Comparison of ENCODE assay signal across 23 cellular contexts in the genomic region with DNA sequence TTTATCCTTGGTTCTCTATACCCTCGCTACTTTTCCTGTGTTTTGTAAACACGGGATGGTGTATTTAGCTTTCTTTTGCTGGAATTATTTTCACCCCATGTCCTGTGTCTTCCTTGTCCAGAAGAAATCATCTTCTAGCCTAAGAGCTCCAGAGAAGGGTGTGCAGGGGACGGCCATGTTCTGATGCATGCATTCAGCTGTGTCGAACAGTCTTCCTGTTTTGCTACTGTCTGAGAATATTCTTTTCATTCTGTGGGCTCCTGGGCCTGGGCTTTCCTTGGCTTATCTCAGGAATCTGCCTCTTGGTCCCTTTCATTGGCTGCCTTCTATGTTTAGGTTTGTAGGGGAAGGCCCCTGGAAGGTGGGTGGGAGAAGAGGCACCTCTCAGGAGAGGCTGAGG. TPM values are rescaled to one million over a fixed set of nuclear protein-coding genes. Genes with fewer than 3 reads are reported as not detected.
A peak's percentile ranks its signal among the peaks of the same experiment; 100 is the strongest.
DNase-seq lines count a peak whose midpoint lies in the region; ATAC-seq and TF ChIP-seq lines count a peak whose summit lies in the region.
"Had no signal": no experiment of that assay in that cellular context is flagged by ENCODE, and none has a peak within 500 bp of the region (broad histone marks: within the 10 kb centered on the region; RNA-seq: fewer than 3 reads in every experiment).

No MANE protein-coding gene starts in this region.

- H2AFZ ChIP-seq in HCT116 (ENCODE audit: low read depth, low read length, poor library complexity, severe bottlenecking) = no peak overlapping the region

- no peak overlapping the region for H3K4me3 Mint-ChIP-seq in activated T-helper 17 cell treated with anti-CD3 and anti-CD28 coated beads, Interleukin-2, amount 50 U/mL, for 72 hours
- peak overlapping the region in 7 of 8 donors; percentile 20 to 86 (median 74) for H3K4me3 Mint-ChIP-seq in naive B cell
- H3K4me3 Mint-ChIP-seq: T-helper 1 cell treated with Interleukin-12 subunit alpha and Interleukin-12 subunit beta and Interleukin-4 antibody, amounts not matched to agents 30 μg/mL and 1 μg/mL, for 36 hours had no signal

- H3K36me3 ChIP-seq in BLaER1 = no peaks in the 10 kb centered on the region
- H3K36me3 ChIP-seq in HCT116 (ENCODE audit: control insufficient read depth in 1 of 2, insufficient read depth in 2 of 2, low read length in 2 of 2) = no peaks in the 10 kb centered on the region
- H3K36me3 ChIP-seq: HAP-1, MG63 had no signal

- TF ChIP-seq CTCF in HCT116 (IDR thresholded peaks at IDR 0.05 in 2 of 3, conservative IDR thresholded peaks at IDR 0.05 in 1 of 3; ENCODE audit: borderline replicate concordance in 1 of 3, insufficient read depth in 1 of 3, low read depth in 2 of 3, low read length in 2 of 3) = no peak

- H3K27me3 ChIP-seq in BLaER1 (no peaks in the 10 kb centered on the region), HCT116 (ENCODE audit: insufficient read depth, low read length) (no peaks in the 10 kb centered on the region)
- H3K27me3 ChIP-seq: MG63 had no signal

- RAD21 ChIA-PET in HCT116 (lab: Charles Lee; ENCODE audit: low non-redundant PET in 1 of 2, low total read pairs in 2 of 2, uncharacterized antibody in 2 of 2, unreplicated experiment in 2 of 2) = no interaction called here

- H3K4me1 Mint-ChIP-seq in activated T-helper 17 cell treated with anti-CD3 and anti-CD28 coated beads, Interleukin-2, amount 50 U/mL, for 72 hours = no peaks in the 10 kb centered on the region
- peaks cover 23 to 33% (median 32%) of the 10 kb centered on the region in 3 donors for H3K4me1 Mint-ChIP-seq in naive B cell
- H3K4me1 Mint-ChIP-seq: CD8-positive, alpha-beta memory T cell had no signal

- no peaks in the 10 kb centered on the region for H3K9me3 Mint-ChIP-seq in activated T-helper 17 cell treated with anti-CD3 and anti-CD28 coated beads, Interleukin-2, amount 50 U/mL, for 72 hours
- peaks cover 0 to 3% (median 0%) of the 10 kb centered on the region in 7 donors for H3K9me3 Mint-ChIP-seq in naive B cell
- H3K9me3 Mint-ChIP-seq: CD8-positive, alpha-beta memory T cell; T-helper 1 cell treated with Interleukin-12 subunit alpha and Interleukin-12 subunit beta and Interleukin-4 antibody, amounts not matched to agents 30 μg/mL and 1 μg/mL, for 36 hours had no signal

- ATAC-seq in HCT116 = no peak
- no peak for ATAC-seq in activated T-helper 17 cell treated with anti-CD3 and anti-CD28 coated beads, Interleukin-2, amount 50 U/mL, for 72 hours (replicated peaks)
- peak; percentile 51 to 67 for ATAC-seq in naive B cell (ENCODE audit: low read depth in 2 of 2)
- no peak for ATAC-seq in GM21723 (IDR thresholded peaks at IDR 0.05; ENCODE audit: unreplicated experiment)
- no peak for ATAC-seq in HG03135 (IDR thresholded peaks at IDR 0.05; ENCODE audit: unreplicated experiment)

- H3K9ac ChIP-seq in BLaER1 = peak overlapping the region; percentile 59
- H3K9ac ChIP-seq in HCT116 (ENCODE audit: low read length) = peak overlapping the region; percentile 53

- CTCF ChIA-PET in HCT116 (lab: Charles Lee) = interaction anchor here (1.5 kb wide), 1 partner anchor 9 kb away, joined by 9 read pairs; no protein-coding TSS in a partner anchor

- H3K4me3 ChIP-seq in BLaER1 (0 out of 2 replicates have a peak overlapping the region, but pooled peaks have one; percentile 1), HCT116 (replicated peaks in 1 of 2; ENCODE audit: low read depth in 1 of 2, low read length in 2 of 2) (peak overlapping the region; percentile 53 to 60)
- H3K4me3 ChIP-seq: HAP-1, MG63, SK-N-MC had no signal

- TF ChIP-seq POLR2A in HCT116 (IDR thresholded peaks at IDR 0.05; ENCODE audit: borderline replicate concordance, extremely low read depth, insufficient read depth, insufficient read length) = no peak

- H3K4me2 ChIP-seq in BLaER1 (peak overlapping the region; percentile 72), HCT116 (ENCODE audit: low read length) (peak overlapping the region; percentile 89)

- H3K9me3 ChIP-seq in BLaER1 (peaks cover 6% of the 10 kb centered on the region; the same call in 1 of the 2 replicates), HCT116 (ENCODE audit: control insufficient read depth in 1 of 2, insufficient read depth in 1 of 2, low read depth in 1 of 2, low read length in 2 of 2) (no peaks in the 10 kb centered on the region)
- H3K9me3 ChIP-seq: HAP-1, MG63 had no signal

- peaks cover 80% of the 10 kb centered on the region for H3K4me1 ChIP-seq in BLaER1
- H3K4me1 ChIP-seq in HCT116 (ENCODE audit: control insufficient read depth in 1 of 2, insufficient read depth in 2 of 2, low read length in 2 of 2) = peaks cover 0 to 11% of the 10 kb centered on the region in 2 experiments; a peak in 2 of 4 replicates
- H3K4me1 ChIP-seq: HAP-1 had no signal

- no peaks in the 10 kb centered on the region for H3K36me3 Mint-ChIP-seq in activated T-helper 17 cell treated with anti-CD3 and anti-CD28 coated beads, Interleukin-2, amount 50 U/mL, for 72 hours (ENCODE audit: low read depth)
- H3K36me3 Mint-ChIP-seq in naive B cell = peaks cover 0 to 9% of the 10 kb centered on the region in 2 donors

- H3K27me3 Mint-ChIP-seq in activated T-helper 17 cell treated with anti-CD3 and anti-CD28 coated beads, Interleukin-2, amount 50 U/mL, for 72 hours = no peaks in the 10 kb centered on the region
- no peaks in the 10 kb centered on the region for H3K27me3 Mint-ChIP-seq in naive B cell

- H3K27ac ChIP-seq in BLaER1 = peak overlapping the region; percentile 89
- no peak overlapping the region for H3K27ac ChIP-seq in HCT116 (ENCODE audit: low read depth, low read length)
- H3K27ac ChIP-seq: C4-2B, SK-N-MC had no signal

- DNase-seq in HCT116 (ENCODE audit: low read depth, low spot score) = no peak
- no peak for DNase-seq in naive B cell
- no peak for DNase-seq in activated T-cell treated with anti-CD3 and anti-CD28 coated beads for 4 hours
- DNase-seq: CD8-positive, alpha-beta memory T cell; DND-41; GOT3; KBM-7; MG63; NCI-H1105 treated with DMSO at 0.1 percent for 48 hours; NCI-H1930; SIG-M5 had no signal

- H4K20me1 ChIP-seq in BLaER1 (no peaks in the 10 kb centered on the region), HCT116 (ENCODE audit: insufficient read depth) (no peaks in the 10 kb centered on the region)

- POLR2A ChIA-PET in HCT116 (lab: Charles Lee) = no interaction called here

- intact Hi-C loops in HCT116 (cut with micrococcal nuclease) = no loop called here

- no peak for TF ChIP-seq RAD21 in HCT116 (IDR thresholded peaks at IDR 0.05; ENCODE audit: low read depth)

- H3K79me2 ChIP-seq in HCT116 (ENCODE audit: insufficient read depth, low read length) = no peaks in the 10 kb centered on the region

- BruUV-seq in HCT116 (replicated peaks; lab: Mats Ljungman, UMichigan) = no TSS peak

- H3K9me2 ChIP-seq in HCT116 (ENCODE audit: insufficient read depth) = no peaks in the 10 kb centered on the region

- peak overlapping the region; percentile 24 for H3K27ac Mint-ChIP-seq in activated T-helper 17 cell treated with anti-CD3 and anti-CD28 coated beads, Interleukin-2, amount 50 U/mL, for 72 hours
- H3K27ac Mint-ChIP-seq in naive B cell = peak overlapping the region; percentile 44 to 94 (median 86)
- H3K27ac Mint-ChIP-seq: T-helper 1 cell treated with Interleukin-12 subunit alpha and Interleukin-12 subunit beta and Interleukin-4 antibody, amounts not matched to agents 30 μg/mL and 1 μg/mL, for 36 hours had no signal

TF ChIP-seq in HCT116, 20 proteins besides CTCF, POLR2A, EP300 and RAD21:
- TF ChIP-seq YY1 (IDR thresholded peaks at IDR 0.05; ENCODE audit: extremely low read depth, insufficient replicate concordance, low read depth, low read length) (no peak), ELF1 (IDR thresholded peaks at IDR 0.05; ENCODE audit: borderline replicate concordance, low read depth) (no peak), ATF3 (IDR thresholded peaks at IDR 0.05) (no peak), SP1 (IDR thresholded peaks at IDR 0.05; ENCODE audit: low read depth) (no peak), TCF7L2 (IDR thresholded peaks at IDR 0.05; ENCODE audit: borderline replicate concordance, extremely low read depth, insufficient read depth, insufficient read length) (no peak), ZNF274 (IDR thresholded peaks at IDR 0.05; ENCODE audit: low read depth, low read length) (no peak), JUND (IDR thresholded peaks at IDR 0.05) (no peak), CBX3 (IDR thresholded peaks at IDR 0.05; ENCODE audit: low read depth) (no peak), EZH2 (IDR thresholded peaks at IDR 0.05) (no peak)
- TF ChIP-seq, protein P1, sequence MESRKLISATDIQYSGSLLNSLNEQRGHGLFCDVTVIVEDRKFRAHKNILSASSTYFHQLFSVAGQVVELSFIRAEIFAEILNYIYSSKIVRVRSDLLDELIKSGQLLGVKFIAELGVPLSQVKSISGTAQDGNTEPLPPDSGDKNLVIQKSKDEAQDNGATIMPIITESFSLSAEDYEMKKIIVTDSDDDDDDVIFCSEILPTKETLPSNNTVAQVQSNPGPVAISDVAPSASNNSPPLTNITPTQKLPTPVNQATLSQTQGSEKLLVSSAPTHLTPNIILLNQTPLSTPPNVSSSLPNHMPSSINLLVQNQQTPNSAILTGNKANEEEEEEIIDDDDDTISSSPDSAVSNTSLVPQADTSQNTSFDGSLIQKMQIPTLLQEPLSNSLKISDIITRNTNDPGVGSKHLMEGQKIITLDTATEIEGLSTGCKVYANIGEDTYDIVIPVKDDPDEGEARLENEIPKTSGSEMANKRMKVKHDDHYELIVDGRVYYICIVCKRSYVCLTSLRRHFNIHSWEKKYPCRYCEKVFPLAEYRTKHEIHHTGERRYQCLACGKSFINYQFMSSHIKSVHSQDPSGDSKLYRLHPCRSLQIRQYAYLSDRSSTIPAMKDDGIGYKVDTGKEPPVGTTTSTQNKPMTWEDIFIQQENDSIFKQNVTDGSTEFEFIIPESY (IDR thresholded peaks at IDR 0.05; ENCODE audit: extremely low read depth, insufficient replicate concordance, low read length) = no peak

RNA-seq across cellular contexts. Expression of gene PLET1, which starts 10.6 kb away (rescaled TPM):
- not detected for total RNA-seq in HCT116 (2021; ENCODE audit: unreplicated experiment)
- polyA plus RNA-seq in HCT116 (2012) = not detected in 2 replicates
- not detected for total RNA-seq in activated T-helper 17 cell treated with anti-CD3 and anti-CD28 coated beads, Interleukin-2, amount 50 U/mL, for 72 hours
- polyA plus RNA-seq in naive B cell (ENCODE audit: low read depth in 6 of 6) = under 1 TPM in 1 of 6 donors, not detected in 5; 0.98 TPM
- total RNA-seq: CD8-positive, alpha-beta memory T cell; HT-29; LHCN-M2; NCI-H460 had no signal
- polyA plus RNA-seq: AG04450; CD8-positive, alpha-beta memory T cell had no signal

RNA-seq across cellular contexts. Expression of gene PTS, which starts 45.0 kb away (rescaled TPM):
- total RNA-seq in HCT116 (2021; ENCODE audit: unreplicated experiment) = 45.7 TPM
- polyA plus RNA-seq in HCT116 (2012) = 21.3 and 24.4 TPM in 2 replicates
- total RNA-seq in activated T-helper 17 cell treated with anti-CD3 and anti-CD28 coated beads, Interleukin-2, amount 50 U/mL, for 72 hours = 10 to 100 TPM; 24.1 to 31.0 TPM
- polyA plus RNA-seq in naive B cell (ENCODE audit: low read depth in 6 of 6) = 10 to 100 TPM; 15.6 to 26.5 (median 22.7) TPM

Comparison
In these comparisons a context has a peak if more than half of its experiments do, and no peak if none do; other contexts are left out.
1. ATAC-seq: peak in naive B cell (2 of 2); none in HCT116 (single experiment), activated T-helper 17 cell treated with anti-CD3 and anti-CD28 coated beads, Interleukin-2, amount 50 U/mL, for 72 hours (single experiment), GM21723 (single experiment) and HG03135 (single experiment).